In genomic region chr5:5335115-5335514, GRCh38 we compare ENCODE assay signal across 1 cellular context.
TF ChIP-seq lines count a peak whose summit lies in the region.

No MANE protein-coding gene starts in this region.

TF ChIP-seq in A549, 52 proteins besides CTCF, POLR2A, EP300 and RAD21 (continued from another document):
- TF ChIP-seq ATOH8 (CRISPR knock-in tag; IDR thresholded peaks at IDR 0.05; ENCODE audit: low read depth) (no peak), RCOR1 (IDR thresholded peaks at IDR 0.05; ENCODE audit: low read depth, low read length) (no peak), HES2 (IDR thresholded peaks at IDR 0.05) (no peak)
